8 cellular contexts compared by ENCODE assay signal in the genomic region with DNA sequence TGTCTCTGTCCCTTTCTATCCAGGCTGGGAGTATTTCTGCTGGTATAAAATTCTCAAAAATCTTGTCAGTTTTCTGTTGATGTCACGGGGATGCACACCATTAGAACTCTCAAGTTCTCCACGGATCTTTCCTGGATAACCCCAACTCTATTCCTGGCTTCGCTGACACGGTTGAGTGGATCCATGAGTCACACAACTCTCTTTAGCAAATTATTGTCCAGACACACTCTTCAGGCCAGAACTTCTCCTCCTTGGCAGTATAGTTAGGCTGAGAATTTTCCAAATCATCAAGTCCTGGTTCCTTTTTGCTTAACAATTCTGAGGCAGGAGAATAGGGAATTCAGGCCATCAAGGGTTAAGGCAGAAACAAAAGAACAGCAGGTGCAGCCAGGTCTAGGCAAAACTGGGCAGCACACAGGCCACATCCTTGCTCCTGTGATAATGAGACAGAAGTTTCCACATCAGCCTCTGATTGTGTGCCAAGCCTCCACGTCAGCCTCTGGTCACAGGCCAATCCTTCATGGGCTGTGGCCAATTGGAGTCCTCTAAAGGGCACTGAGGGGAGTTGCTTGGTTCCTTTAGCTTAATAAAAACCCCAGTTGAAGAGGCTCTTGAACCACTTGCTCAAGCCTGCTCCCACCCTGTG. TPM values are rescaled to one million over a fixed set of nuclear protein-coding genes. Genes with fewer than 3 reads are reported as not detected.
DNase-seq lines count a peak whose midpoint lies in the region; ATAC-seq lines count a peak whose summit lies in the region.

No MANE protein-coding gene starts in this region.

- H3K27me3 ChIP-seq in MG63 (no peaks in the 10 kb centered on the region), skeletal muscle tissue (ENCODE audit: control insufficient read depth in 3 of 3, insufficient read depth in 3 of 3, low read length in 3 of 3) (no peaks in the 10 kb centered on the region)

- peaks cover 14 to 20% (median 16%) of the 10 kb centered on the region in 3 donors for H3K4me1 ChIP-seq in skeletal muscle tissue (ENCODE audit: control insufficient read depth in 3 of 3, insufficient read depth in 3 of 3, low read length in 3 of 3)

- H3K9me3 ChIP-seq in MG63 (no peaks in the 10 kb centered on the region), skeletal muscle tissue (ENCODE audit: control insufficient read depth in 3 of 3, low read length in 3 of 3) (no peaks in the 10 kb centered on the region)

- H3K27ac ChIP-seq in skeletal muscle tissue (ENCODE audit: low read depth, low read length): peak overlapping the region; percentile 85

- H3K9ac ChIP-seq in skeletal muscle tissue (ENCODE audit: low read depth in 1 of 3, low read length in 3 of 3): peak overlapping the region; percentile 27 to 47 (median 34)

- H3K36me3 ChIP-seq in MG63: no peaks in the 10 kb centered on the region
- H3K36me3 ChIP-seq in skeletal muscle tissue (ENCODE audit: control insufficient read depth in 3 of 3, insufficient read depth in 3 of 3, low read length in 3 of 3): no peaks in the 10 kb centered on the region

- ATAC-seq in HG02588 (IDR thresholded peaks at IDR 0.05; ENCODE audit: unreplicated experiment) (no peak), HG03039 (IDR thresholded peaks at IDR 0.05; ENCODE audit: unreplicated experiment) (no peak)

- DNase-seq in Ammon's horn (ENCODE audit: low spot score) (peak; percentile 86), MG63 (peak; percentile 76), astrocyte of the hippocampus (ENCODE audit: low read depth, low spot score) (peak; percentile 96), hippocampal formation (lab: John Stamatoyannopoulos, UW) (peak; percentile 37 to 75), NAMALWA (ENCODE audit: low spot score) (no peak)

- H3K4me3 ChIP-seq in MG63: no peak overlapping the region
- H3K4me3 ChIP-seq in skeletal muscle tissue (ENCODE audit: low read length in 3 of 3): peak overlapping the region in 1 of 3 donors; percentile 5

RNA-seq across cellular contexts. Expression of gene ACAT1, which starts 5.7 kb away (rescaled TPM):
- 201 and 249 TPM in 2 replicates for total RNA-seq in MG63 (2014; rRNA removed; shearing (Covaris generic); ENCODE audit: low replicate concordance)
- 112 TPM for total RNA-seq in skeletal muscle tissue
